In genomic region chr19:14689598-14690503, GRCh38 we compare ENCODE assay signal across 1 cellular context.
TF ChIP-seq lines count a peak whose summit lies in the region.

ZNF333 (plus strand) TSS chr19:14690048; CDS start chr19:14693492, 3,444 bp downstream.

TF ChIP-seq in IMR-90, 13 proteins besides CTCF, POLR2A, EP300 and RAD21 (continued from another document):
- peak; percentile 15; the same call in 1 of the 2 replicates for TF ChIP-seq MAZ (IDR thresholded peaks at IDR 0.05; ENCODE audit: borderline replicate concordance, low read depth, low read length)
- no peak for TF ChIP-seq CHD1 (IDR thresholded peaks at IDR 0.05; ENCODE audit: low read depth, low read length)
